Comparison of ENCODE assay signal across 8 cellular contexts in the genomic region with DNA sequence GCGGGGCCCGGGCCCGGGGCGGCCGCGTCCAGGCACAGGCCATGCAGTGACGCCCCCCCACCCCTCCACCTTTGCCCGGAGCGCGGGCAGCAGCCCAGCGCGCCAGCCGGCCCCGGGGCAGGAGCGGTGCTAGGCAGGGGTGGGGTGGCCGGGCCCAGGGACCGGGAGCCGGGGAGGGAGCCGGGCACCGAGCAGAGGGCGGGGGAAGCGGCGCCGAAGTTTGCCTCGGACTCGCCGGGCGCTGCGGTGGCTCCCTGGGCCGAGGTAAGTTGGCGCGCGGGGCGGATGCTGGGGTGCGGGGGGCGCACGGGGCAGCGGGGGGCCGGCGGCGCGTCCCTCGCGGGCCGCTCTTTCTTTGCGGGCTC. TPM values are rescaled to one million over a fixed set of nuclear protein-coding genes. Genes with fewer than 3 reads are reported as not detected.
DNase-seq lines count a peak whose midpoint lies in the region; FAIRE-seq and TF ChIP-seq lines count a peak whose summit lies in the region.

No MANE protein-coding gene starts in this region.

- in situ Hi-C loops in HAP-1 (cut with MboI; ENCODE audit: low sequenced_read_pairs) = no loop called here

- no peak for TF ChIP-seq CTCF in VCaP (conservative IDR thresholded peaks at IDR 0.05)

- FAIRE-seq in GM12891 (lab: Jason Lieb, UNC) = no peak

- H3K9ac ChIP-seq in stomach smooth muscle (ENCODE audit: low read length in 2 of 2) = peak overlapping the region; percentile 51 to 58

- peak; percentile 29 for DNase-seq in GM12891 (ENCODE audit: insufficient read length, low spot score)
- no peak for DNase-seq in HAP-1 (ENCODE audit: low spot score in 2 of 2)
- no peak for DNase-seq in iPS DF 6.9 (ENCODE audit: low read depth, low spot score)
- no peak for DNase-seq in cortex of kidney (lab: John Stamatoyannopoulos, UW)
- no peak for DNase-seq in stimulated activated CD4-positive, alpha-beta T cell treated with anti-CD3 and anti-CD28 coated beads, Interleukin-4, amount 100 ng/mL, for 24 hours
- DNase-seq in NCI-H1930 (lab: John Stamatoyannopoulos, UW) = no peak

- H3K36me3 ChIP-seq in HAP-1 (replicated peaks) = no peaks in the 10 kb centered on the region; the same call in 1 of the 2 replicates
- no peaks in the 10 kb centered on the region for H3K36me3 ChIP-seq in iPS DF 6.9 (ENCODE audit: control insufficient read depth, insufficient read depth, low read length)
- no peaks in the 10 kb centered on the region for H3K36me3 ChIP-seq in stomach smooth muscle (ENCODE audit: control insufficient read depth in 2 of 2, insufficient read depth in 2 of 2, low read length in 2 of 2)

- TF ChIP-seq POLR2A in GM12891 (IDR thresholded peaks at IDR 0.05; ENCODE audit: low read depth, low read length) = no peak

- H3K27ac ChIP-seq in VCaP (peak overlapping the region; percentile 77), iPS DF 6.9 (ENCODE audit: low read length) (no peak overlapping the region), stomach smooth muscle (ENCODE audit: low read length) (peak overlapping the region; percentile 92)

- no CpG with 5 or more reads among the region's 46 CpGs for WGBS in iPS DF 6.9 (ENCODE audit: insufficient coverage, insufficient read length)

- H3K4me3 ChIP-seq in HAP-1 (peak overlapping the region; percentile 35), iPS DF 6.9 (ENCODE audit: low read length) (peak overlapping the region; percentile 89), stomach smooth muscle (ENCODE audit: low read length in 2 of 2) (peak overlapping the region in 1 of 2 donors; percentile 80)

- no peaks in the 10 kb centered on the region for H3K27me3 ChIP-seq in HAP-1 (ENCODE audit: low read depth)
- H3K27me3 ChIP-seq in iPS DF 6.9 (ENCODE audit: control insufficient read depth, insufficient read depth, low read length) = no peaks in the 10 kb centered on the region; the same call in 1 of the 2 replicates
- no peaks in the 10 kb centered on the region for H3K27me3 ChIP-seq in stomach smooth muscle (ENCODE audit: control insufficient read depth in 1 of 2, insufficient read depth in 2 of 2, low read length in 2 of 2)

- H3K9me3 ChIP-seq in HAP-1 (no peaks in the 10 kb centered on the region), iPS DF 6.9 (ENCODE audit: control insufficient read depth, insufficient read depth, low read length) (no peaks in the 10 kb centered on the region), stomach smooth muscle (ENCODE audit: control insufficient read depth in 2 of 2, low read length in 2 of 2) (no peaks in the 10 kb centered on the region)

- H3K4me1 ChIP-seq in HAP-1 (peaks cover 21% of the 10 kb centered on the region), iPS DF 6.9 (ENCODE audit: control insufficient read depth, insufficient read depth, low read length) (peaks cover 2% of the 10 kb centered on the region; the same call in 1 of the 2 replicates), stomach smooth muscle (ENCODE audit: control insufficient read depth, insufficient read depth, low read length) (peaks cover 24% of the 10 kb centered on the region)

TF ChIP-seq in GM12891, 5 proteins besides CTCF, POLR2A, EP300 and RAD21:
- no peak for TF ChIP-seq SPI1 (IDR thresholded peaks at IDR 0.05; ENCODE audit: low read depth, low read length)
- TF ChIP-seq POLR2AphosphoS5 (IDR thresholded peaks at IDR 0.05; ENCODE audit: low read depth, low read length) = no peak
- no peak for TF ChIP-seq POU2F2 (IDR thresholded peaks at IDR 0.05; ENCODE audit: low read depth, low read length)
- no peak for TF ChIP-seq TAF1 (IDR thresholded peaks at IDR 0.05; ENCODE audit: low read depth, low read length)
- no peak for TF ChIP-seq PAX5 (IDR thresholded peaks at IDR 0.05; ENCODE audit: insufficient read depth, low read length, severe bottlenecking)

RNA-seq across cellular contexts. Expression of a gene that starts 0.3 kb away (rescaled TPM):
- 0.06 TPM for polyA plus RNA-seq in GM12891 (2012; ENCODE audit: low read depth, missing spikeins)
